Comparison of ENCODE assay signal across 18 cellular contexts in genomic region chr17:69928586-69928985, GRCh38.
DNase-seq lines count a peak whose midpoint lies in the region; ATAC-seq lines count a peak whose summit lies in the region.
"Had no signal": no experiment of that assay in that cellular context is flagged by ENCODE, and none has a peak within 500 bp of the region (broad histone marks: within the 10 kb centered on the region; RNA-seq: fewer than 3 reads in every experiment).

No MANE protein-coding gene starts in this region.

- intact Hi-C loops in right cardiac atrium (cut with DNase I), result no loop called here

- WGBS in right cardiac atrium, result 65% methylated on average over 4 of the region's 4 CpGs

- DNase-seq in DMS 273 (lab: John Stamatoyannopoulos, UW; ENCODE audit: unreplicated experiment), result peak; percentile 38
- no peak for DNase-seq in DMS 273 treated with DMSO at 0.1 percent for 48 hours (lab: John Stamatoyannopoulos, UW)
- DNase-seq in DMS153 (lab: John Stamatoyannopoulos, UW), result peak; percentile 81
- peak; percentile 65 for DNase-seq in NCI-H446 treated with DMSO at 0.1 percent for 48 hours (lab: John Stamatoyannopoulos, UW)
- peak; percentile 66 for DNase-seq in dermis blood vessel endothelial cell
- DNase-seq in right cardiac atrium, result no peak
- no peak for DNase-seq in AG08395 (ENCODE audit: low spot score)
- no peak for DNase-seq in hippocampal formation (lab: John Stamatoyannopoulos, UW)
- DNase-seq: CD4-positive, CD25-positive, alpha-beta regulatory T cell; COR-L47; DMS79 treated with DMSO at 0.1 percent for 48 hours; NCI-H1105 treated with DMSO at 0.1 percent for 48 hours; NCI-H1694; NCI-H2081 treated with DMSO at 0.1 percent for 48 hours; NCI-H345 had no signal

- no peak overlapping the region for H3K4me3 ChIP-seq in right cardiac atrium (ENCODE audit: low read length)
- H3K4me3 ChIP-seq: K562 had no signal

- no peaks in the 10 kb centered on the region for H3K4me1 ChIP-seq in right cardiac atrium (ENCODE audit: control insufficient read depth, insufficient read depth, low read length)

- no peak for ATAC-seq in right cardiac atrium
- ATAC-seq: K562, Panc1 had no signal

- no peak overlapping the region for H3K27ac ChIP-seq in right cardiac atrium (ENCODE audit: low read length)
- H3K27ac ChIP-seq: 22Rv1 had no signal

- H3K9me3 ChIP-seq in right cardiac atrium (ENCODE audit: control insufficient read depth, low read length), result no peaks in the 10 kb centered on the region

- H3K27me3 ChIP-seq in right cardiac atrium (ENCODE audit: control insufficient read depth, insufficient read depth), result no peaks in the 10 kb centered on the region

Comparison
In these comparisons a context has a peak if more than half of its experiments do, and no peak if none do; other contexts are left out.
1. DNase-seq: peak in DMS 273 (single experiment), DMS153 (single experiment), NCI-H446 treated with DMSO at 0.1 percent for 48 hours (single experiment) and dermis blood vessel endothelial cell (single experiment); none in DMS 273 treated with DMSO at 0.1 percent for 48 hours (single experiment), right cardiac atrium (0 of 3), AG08395 (single experiment) and hippocampal formation (0 of 2).